Comparison of ENCODE assay signal across 8 cellular contexts in genomic region chr10:61899997-61900828, GRCh38. TPM values are rescaled to one million over a fixed set of nuclear protein-coding genes. Genes with fewer than 3 reads are reported as not detected.
DNase-seq lines count a peak whose midpoint lies in the region; ATAC-seq and TF ChIP-seq lines count a peak whose summit lies in the region.

No MANE protein-coding gene starts in this region.

- no peak overlapping the region for H3K27ac ChIP-seq in mesendoderm (ENCODE audit: low read depth, low read length)

- no peaks in the 10 kb centered on the region for H3K79me1 ChIP-seq in mesendoderm (ENCODE audit: low read length)

- peaks cover 39% of the 10 kb centered on the region for H3K4me1 Mint-ChIP-seq in activated CD4-positive, alpha-beta memory T cell treated with anti-CD3 and anti-CD28 coated beads for 36 hours (ENCODE audit: low read depth)

- H3K79me2 ChIP-seq in mesendoderm (ENCODE audit: control insufficient read depth, insufficient read depth, low read length), result no peaks in the 10 kb centered on the region

- H3K36me3 ChIP-seq in endocrine pancreas (ENCODE audit: control insufficient read depth, insufficient read depth, low read length), result no peaks in the 10 kb centered on the region
- no peaks in the 10 kb centered on the region for H3K36me3 ChIP-seq in mesendoderm (ENCODE audit: control insufficient read depth, insufficient read depth, low read length)

- peak overlapping the region; percentile 28 for H3K18ac ChIP-seq in mesendoderm (ENCODE audit: low read length)

- no peak overlapping the region for H4K5ac ChIP-seq in mesendoderm (ENCODE audit: low read length)

- no CpG with 5 or more reads among the region's 25 CpGs for WGBS in mesendoderm (ENCODE audit: extremely low coverage, insufficient coverage, low lambda C conversion rate)

- peak overlapping the region; percentile 99 for H3K4me3 ChIP-seq in endocrine pancreas (ENCODE audit: control insufficient read depth, insufficient read depth, low read length)
- no peak overlapping the region for H3K4me3 ChIP-seq in mesendoderm (ENCODE audit: low read length)

- CTCF ChIA-PET in activated CD4-positive, alpha-beta memory T cell treated with anti-CD3 and anti-CD28 coated beads for 36 hours (lab: Charles Lee), result interaction anchor here (0.9 to 3.4 kb wide), 9 partner anchors 38 to 345 kb away, joined by 3 to 19 read pairs (median 7); no protein-coding TSS in a partner anchor

- peak in 11 of 14 donors; percentile 11 to 67 (median 38) for DNase-seq in C1 segment of cervical spinal cord (lab: John Stamatoyannopoulos, UW)
- peak; percentile 57 to 61 for DNase-seq in NCI-H446 (lab: John Stamatoyannopoulos, UW)
- DNase-seq in activated CD4-positive, alpha-beta memory T cell treated with anti-CD3 and anti-CD28 coated beads for 36 hours, result peak; percentile 71
- DNase-seq in mesendoderm, result no peak
- peak; percentile 53 for DNase-seq in stromal cell of bone marrow (ENCODE audit: low read depth)

- no peak overlapping the region for H2BK15ac ChIP-seq in mesendoderm (replicated peaks; ENCODE audit: low read depth)

- H3K4me2 ChIP-seq in mesendoderm (ENCODE audit: low read length), result peak overlapping the region; percentile 58

- H4K8ac ChIP-seq in mesendoderm (ENCODE audit: low read depth, low read length), result no peak overlapping the region

- peak; percentile 96 for TF ChIP-seq POLR2A in GM19099 (IDR thresholded peaks at IDR 0.05; ENCODE audit: extremely low read depth, insufficient read length, low read depth)

- peak overlapping the region; percentile 90 for H3K4me3 Mint-ChIP-seq in activated CD4-positive, alpha-beta memory T cell treated with anti-CD3 and anti-CD28 coated beads for 36 hours

- POLR2A ChIA-PET in activated CD4-positive, alpha-beta memory T cell treated with anti-CD3 and anti-CD28 coated beads for 36 hours (lab: Charles Lee), result interaction anchor here (0.7 to 6.5 kb wide), 15 partner anchors 10 to 781 kb away, joined by 3 to 268 read pairs (median 5); no protein-coding TSS in a partner anchor

- no peaks in the 10 kb centered on the region for H3K9me3 ChIP-seq in endocrine pancreas (ENCODE audit: control insufficient read depth, low read length)

- ATAC-seq in HG03175 (IDR thresholded peaks at IDR 0.05; ENCODE audit: unreplicated experiment), result peak; percentile 35

- H3K4me1 ChIP-seq in endocrine pancreas (ENCODE audit: control insufficient read depth, insufficient read depth, low read length), result peaks cover 16% of the 10 kb centered on the region
- H3K4me1 ChIP-seq in mesendoderm (ENCODE audit: control insufficient read depth, low read depth, low read length), result peaks cover 5% of the 10 kb centered on the region

- H3K9me3 Mint-ChIP-seq in activated CD4-positive, alpha-beta memory T cell treated with anti-CD3 and anti-CD28 coated beads for 36 hours, result no peaks in the 10 kb centered on the region

- no peak overlapping the region for H3K9ac ChIP-seq in endocrine pancreas (ENCODE audit: control insufficient read depth, insufficient read depth, low read length)
- H3K9ac ChIP-seq in mesendoderm (ENCODE audit: low read length), result peak overlapping the region; percentile 16

- H3K36me3 Mint-ChIP-seq in activated CD4-positive, alpha-beta memory T cell treated with anti-CD3 and anti-CD28 coated beads for 36 hours, result peaks cover 20% of the 10 kb centered on the region

- no peak overlapping the region for H2BK120ac ChIP-seq in mesendoderm (ENCODE audit: low read depth, low read length)

- H3K27ac Mint-ChIP-seq in activated CD4-positive, alpha-beta memory T cell treated with anti-CD3 and anti-CD28 coated beads for 36 hours, result peak overlapping the region; percentile 95

- H3K23ac ChIP-seq in mesendoderm (ENCODE audit: low read length), result no peak overlapping the region

- H2BK5ac ChIP-seq in mesendoderm (ENCODE audit: low read length), result no peak overlapping the region

- H3K27me3 Mint-ChIP-seq in activated CD4-positive, alpha-beta memory T cell treated with anti-CD3 and anti-CD28 coated beads for 36 hours, result no peaks in the 10 kb centered on the region

- intact Hi-C loops in activated CD4-positive, alpha-beta memory T cell treated with anti-CD3 and anti-CD28 coated beads for 36 hours (cut with micrococcal nuclease), result loop anchor here (1.0 to 10.0 kb wide), 10 partner anchors 88 to 1995 kb away; partner anchors contain the start of genes CCDC6, EGR2 and NRBF2

- no peak overlapping the region for H3K4ac ChIP-seq in mesendoderm (ENCODE audit: low read depth, low read length)

- H3K56ac ChIP-seq in mesendoderm (ENCODE audit: low read length), result peak overlapping the region; percentile 18

- no peak overlapping the region for H2AK5ac ChIP-seq in mesendoderm (ENCODE audit: low read length)

- no peaks in the 10 kb centered on the region for H3K27me3 ChIP-seq in endocrine pancreas (ENCODE audit: control insufficient read depth, insufficient read depth, low read length)
- peaks cover 2% of the 10 kb centered on the region for H3K27me3 ChIP-seq in mesendoderm (ENCODE audit: insufficient read depth, low read length, poor library complexity)

RNA-seq across cellular contexts. Expression of gene ARID5B, which starts 1.3 kb away (rescaled TPM):
- total RNA-seq in activated CD4-positive, alpha-beta memory T cell treated with anti-CD3 and anti-CD28 coated beads for 36 hours, result 10 to 100 TPM; 79.4 to 79.6 TPM
- polyA plus RNA-seq in mesendoderm (2013, experiment 1 of 2), result 2.1 TPM
- polyA plus RNA-seq in mesendoderm (2013, experiment 2 of 2), result 2.0 TPM
